Comparison of ENCODE assay signal across 11 cellular contexts in the genomic region with DNA sequence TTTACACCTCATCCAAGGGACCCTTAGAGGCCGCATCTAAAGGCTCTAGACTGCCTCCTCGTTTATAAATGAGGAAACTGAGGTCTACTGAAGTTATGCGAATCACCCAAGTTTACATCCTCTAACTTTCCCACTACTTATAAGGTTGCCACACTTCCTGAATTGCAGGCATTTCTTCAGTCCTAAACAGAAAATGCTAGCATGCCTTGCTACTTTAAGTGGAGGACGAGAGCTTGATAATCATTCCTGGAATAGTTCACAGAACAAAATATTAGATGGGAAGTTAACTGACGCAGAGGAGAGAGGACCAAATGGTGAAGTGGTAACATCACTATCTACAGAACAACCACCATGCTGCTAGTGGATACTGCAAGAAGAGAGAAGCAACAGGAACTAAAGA.
A peak's percentile ranks its signal among the peaks of the same experiment; 100 is the strongest.
DNase-seq lines count a peak whose midpoint lies in the region; ATAC-seq, FAIRE-seq and TF ChIP-seq lines count a peak whose summit lies in the region.
"Had no signal": no experiment of that assay in that cellular context is flagged by ENCODE, and none has a peak within 500 bp of the region (broad histone marks: within the 10 kb centered on the region; RNA-seq: fewer than 3 reads in every experiment).

No MANE protein-coding gene starts in this region.

- H3K4me1 Mint-ChIP-seq in astrocyte (ENCODE audit: low read depth, unreplicated experiment) (peaks cover 43% of the 10 kb centered on the region), type B pancreatic cell (ENCODE audit: unreplicated experiment) (peaks cover 49% of the 10 kb centered on the region)

- H3K4me3 Mint-ChIP-seq in astrocyte (ENCODE audit: unreplicated experiment) (no peak overlapping the region), type B pancreatic cell (no peak overlapping the region)
- H3K4me3 Mint-ChIP-seq: activated naive CD8-positive, alpha-beta T cell treated with anti-CD3 and anti-CD28 coated beads for 36 hours had no signal

- TF ChIP-seq CTCF in astrocyte (IDR thresholded peaks at IDR 0.05; ENCODE audit: insufficient read depth, low read depth, low read length) (no peak), tibial artery (IDR thresholded peaks at IDR 0.05) (no peak), type B pancreatic cell (conservative IDR thresholded peaks at IDR 0.05) (no peak)

- H3K36me3 Mint-ChIP-seq in astrocyte (ENCODE audit: low read depth, unreplicated experiment) = peaks cover 1% of the 10 kb centered on the region
- H3K36me3 Mint-ChIP-seq in type B pancreatic cell = no peaks in the 10 kb centered on the region

- H3K9me3 Mint-ChIP-seq in astrocyte (ENCODE audit: unreplicated experiment) (no peaks in the 10 kb centered on the region), type B pancreatic cell (no peaks in the 10 kb centered on the region)
- H3K9me3 Mint-ChIP-seq: activated naive CD8-positive, alpha-beta T cell treated with anti-CD3 and anti-CD28 coated beads for 36 hours had no signal

- H4K20me1 ChIP-seq in astrocyte (ENCODE audit: insufficient read depth, low read length) = peaks cover 73% of the 10 kb centered on the region

- H3K4me3 ChIP-seq in astrocyte (ENCODE audit: insufficient read depth, low read depth, low read length) (no peak overlapping the region), tibial artery (peak overlapping the region; percentile 11 to 12)

- no peaks in the 10 kb centered on the region for H3K36me3 ChIP-seq in astrocyte (ENCODE audit: insufficient read depth, low read length)
- H3K36me3 ChIP-seq in tibial artery = no peaks in the 10 kb centered on the region

- no peaks in the 10 kb centered on the region for H3K9me3 ChIP-seq in astrocyte (ENCODE audit: insufficient read depth, low read depth, low read length)
- no peaks in the 10 kb centered on the region for H3K9me3 ChIP-seq in tibial artery

- H3K9ac ChIP-seq in astrocyte (ENCODE audit: low read length) = no peak overlapping the region

- no peaks in the 10 kb centered on the region for H3K27me3 Mint-ChIP-seq in astrocyte (ENCODE audit: low read depth, unreplicated experiment)
- no peaks in the 10 kb centered on the region for H3K27me3 Mint-ChIP-seq in type B pancreatic cell
- H3K27me3 Mint-ChIP-seq: activated naive CD8-positive, alpha-beta T cell treated with anti-CD3 and anti-CD28 coated beads for 36 hours had no signal

- H3K27ac ChIP-seq in astrocyte (ENCODE audit: low read depth, low read length) = no peak overlapping the region
- H3K27ac ChIP-seq in tibial artery = peak overlapping the region; percentile 47 to 54

- H2AFZ ChIP-seq in astrocyte (ENCODE audit: low read depth, low read length) = no peak overlapping the region

- H3K4me1 ChIP-seq in astrocyte (ENCODE audit: insufficient read depth, low read length) = peaks cover 11% of the 10 kb centered on the region
- peaks cover 12 to 84% (median 47%) of the 10 kb centered on the region in 4 donors for H3K4me1 ChIP-seq in tibial artery

- H3K27ac Mint-ChIP-seq in astrocyte (ENCODE audit: unreplicated experiment) (no peak overlapping the region), type B pancreatic cell (no peak overlapping the region)
- H3K27ac Mint-ChIP-seq: activated naive CD8-positive, alpha-beta T cell treated with anti-CD3 and anti-CD28 coated beads for 36 hours had no signal

- peak overlapping the region; percentile 40 for H3K4me2 ChIP-seq in astrocyte (ENCODE audit: low read length)

- peak; percentile 17 for ATAC-seq in left lobe of liver
- no peak for ATAC-seq in HG03469 (IDR thresholded peaks at IDR 0.05; ENCODE audit: unreplicated experiment)
- ATAC-seq: activated CD8-positive, alpha-beta T cell treated with anti-CD3 and anti-CD28 coated beads, Interleukin-2, amount 10 ng/mL, durations not matched to agents 7 days and 5 days had no signal

- DNase-seq in Kasumi-1 (lab: John Stamatoyannopoulos, UW) = peak; percentile 80 to 83
- DNase-seq in astrocyte (ENCODE audit: low read depth) = peak; percentile 62
- DNase-seq in left lobe of liver (ENCODE audit: low spot score) = no peak
- no peak for DNase-seq in tibial artery
- no peak for DNase-seq in COR-L47 (lab: John Stamatoyannopoulos, UW)
- DNase-seq in type B pancreatic cell (ENCODE audit: extremely low spot score, unreplicated experiment) = no peak
- DNase-seq: activated CD8-positive, alpha-beta T cell treated with anti-CD3 and anti-CD28 coated beads, Interleukin-2, amount 10 ng/mL, durations not matched to agents 7 days and 5 days; activated naive CD8-positive, alpha-beta T cell treated with anti-CD3 and anti-CD28 coated beads for 36 hours; DMS79 treated with DMSO at 0.1 percent for 48 hours; NCI-H774 had no signal

- no peak for FAIRE-seq in astrocyte (lab: Jason Lieb, UNC)

- no peaks in the 10 kb centered on the region for H3K27me3 ChIP-seq in astrocyte (ENCODE audit: insufficient read depth, low read length)
- H3K27me3 ChIP-seq in tibial artery = no peaks in the 10 kb centered on the region

- H3K79me2 ChIP-seq in astrocyte (ENCODE audit: insufficient read depth, low read length) = peaks cover 78% of the 10 kb centered on the region

- intact Hi-C loops in tibial artery (cut with DNase I; ENCODE audit: low total_unique reads) = no loop called here

Comparison
In these comparisons a context has a peak if more than half of its experiments do, and no peak if none do; other contexts are left out.
1. DNase-seq: peak in Kasumi-1 (2 of 2) and astrocyte (single experiment); none in left lobe of liver (single experiment), tibial artery (0 of 2), COR-L47 (single experiment) and type B pancreatic cell (single experiment).